In genomic region chr5:110021251-110021650, GRCh38 we compare ENCODE assay signal across 21 cellular contexts.
"Had no signal": no experiment of that assay in that cellular context is flagged by ENCODE, and none has a peak within 500 bp of the region (broad histone marks: within the 10 kb centered on the region; RNA-seq: fewer than 3 reads in every experiment).

No MANE protein-coding gene starts in this region.

- ATAC-seq: effector memory CD8-positive, alpha-beta T cell; esophagus mucosa; gastrocnemius medialis; heart right ventricle; left cardiac atrium had no signal

- DNase-seq: colonic mucosa; cortex of kidney; effector CD8-positive, alpha-beta T cell; effector memory CD8-positive, alpha-beta T cell; endodermal cell; erythroblast; esophagus squamous epithelium; foreskin fibroblast; foreskin melanocyte; gastrocnemius medialis; glutamatergic neuron; head of caudate nucleus; heart right ventricle; hippocampal formation; left cardiac atrium; left ventricle myocardium inferior; mammary epithelial cell; mesendoderm; midbrain; naive B cell had no signal
